In genomic region chr10:3499120-3499519, GRCh38 we compare ENCODE assay signal across 22 cellular contexts.
DNase-seq lines count a peak whose midpoint lies in the region; ATAC-seq and TF ChIP-seq lines count a peak whose summit lies in the region.
"Had no signal": no experiment of that assay in that cellular context is flagged by ENCODE, and none has a peak within 500 bp of the region (broad histone marks: within the 10 kb centered on the region; RNA-seq: fewer than 3 reads in every experiment).

No MANE protein-coding gene starts in this region.

- no peak overlapping the region for H3K4me3 ChIP-seq in fibroblast of villous mesenchyme (ENCODE audit: low read depth, low read length)
- H3K4me3 ChIP-seq in sigmoid colon: no peak overlapping the region
- H3K4me3 ChIP-seq: cardiac muscle cell, heart left ventricle, thyroid gland had no signal

- 79 to 90% methylated on average over 4 of the region's 4 CpGs for WGBS in sigmoid colon, 2 donors

- TF ChIP-seq POLR2A in sigmoid colon (IDR thresholded peaks at IDR 0.05): no peak

- ATAC-seq in HG03039 (IDR thresholded peaks at IDR 0.05; ENCODE audit: unreplicated experiment): no peak
- ATAC-seq: activated CD8-positive, alpha-beta T cell treated with anti-CD3 and anti-CD28 coated beads for 36 hours; activated naive CD4-positive, alpha-beta T cell treated with anti-CD3 and anti-CD28 coated beads, Interleukin-2, amount 50 U/mL, for 72 hours; activated T-cell treated with anti-CD3 and anti-CD28 coated beads, Interleukin-2, amount 50 U/mL, for 72 hours; esophagus mucosa; heart left ventricle; stimulated activated effector memory CD8-positive, alpha-beta T cell treated with anti-CD3 and anti-CD28 coated beads, Interleukin-12 subunit alpha, Interleukin-12 subunit beta, amount 100 ng/mL, for 72 hours; WTC11 had no signal

- TF ChIP-seq EP300 in sigmoid colon (IDR thresholded peaks at IDR 0.05): no peak

- no peaks in the 10 kb centered on the region for H3K27me3 ChIP-seq in sigmoid colon
- H3K27me3 ChIP-seq: cardiac muscle cell, heart left ventricle, thyroid gland had no signal

- peak; percentile 26 for DNase-seq in EL
- DNase-seq in amniotic epithelial cell (ENCODE audit: low read depth): peak; percentile 50
- DNase-seq in fibroblast of villous mesenchyme (ENCODE audit: low read depth): peak; percentile 55
- DNase-seq in sigmoid colon: no peak
- no peak for DNase-seq in RPMI8226
- no peak for DNase-seq in T1000 (lab: John Stamatoyannopoulos, UW)
- no peak for DNase-seq in NOMO-1 (lab: John Stamatoyannopoulos, UW; ENCODE audit: unreplicated experiment in 2 of 2)
- DNase-seq: activated CD8-positive, alpha-beta T cell treated with anti-CD3 and anti-CD28 coated beads for 36 hours; activated T-cell treated with anti-CD3 and anti-CD28 coated beads, Interleukin-2, amount 50 U/mL, for 72 hours; DMS79 treated with DMSO at 0.1 percent for 48 hours; heart left ventricle; NCI-H2081; nephron progenitor cell; SHP77 treated with DMSO at 0.1 percent for 48 hours; stimulated activated CD4-positive, alpha-beta T cell treated with anti-CD3 and anti-CD28 coated beads, Interleukin-15, amount 100 ng/mL, for 24 hours; thyroid gland had no signal

- TF ChIP-seq CTCF in fibroblast of villous mesenchyme (IDR thresholded peaks at IDR 0.05; ENCODE audit: insufficient read depth, low read depth, low read length) (no peak), sigmoid colon (IDR thresholded peaks at IDR 0.05) (no peak)

- peaks cover 0 to 22% (median 20%) of the 10 kb centered on the region in 4 donors for H3K4me1 ChIP-seq in sigmoid colon

- H3K36me3 ChIP-seq in sigmoid colon: no peaks in the 10 kb centered on the region
- H3K36me3 ChIP-seq: cardiac muscle cell, heart left ventricle, thyroid gland had no signal

- no peaks in the 10 kb centered on the region for H3K9me3 ChIP-seq in sigmoid colon
- H3K9me3 ChIP-seq: heart left ventricle, thyroid gland had no signal

- intact Hi-C loops in sigmoid colon (cut with DNase I): no loop called here

- peak overlapping the region in 3 of 4 donors; percentile 51 to 79 (median 75) for H3K27ac ChIP-seq in sigmoid colon
- H3K27ac ChIP-seq: cardiac muscle cell had no signal

Comparison
In these comparisons a context has a peak if more than half of its experiments do, and no peak if none do; other contexts are left out.
1. DNase-seq: peak in EL (single experiment), amniotic epithelial cell (single experiment) and fibroblast of villous mesenchyme (single experiment); none in sigmoid colon (single experiment), RPMI8226 (single experiment), T1000 (single experiment) and NOMO-1 (0 of 2).